14 cellular contexts compared by ENCODE assay signal in the genomic region with DNA sequence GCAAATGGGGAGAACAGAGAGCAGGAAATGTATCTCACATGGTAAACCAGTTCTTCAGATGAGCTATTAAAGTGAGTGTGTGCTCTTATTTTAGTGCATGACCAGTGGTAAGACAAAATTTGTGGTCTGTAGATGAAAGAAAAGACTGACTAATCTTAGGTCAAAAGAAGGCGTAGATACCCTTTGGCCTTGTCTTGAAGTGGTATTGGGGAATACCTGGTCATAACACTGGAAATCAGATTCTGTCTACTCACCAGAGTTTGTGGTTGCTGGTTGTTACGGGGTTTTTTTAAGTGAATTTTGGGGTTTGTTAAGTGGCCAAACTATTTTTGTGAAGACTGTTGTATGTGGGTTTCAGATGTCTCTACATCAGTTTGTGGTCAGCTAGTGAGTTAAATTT.
DNase-seq lines count a peak whose midpoint lies in the region; ATAC-seq and TF ChIP-seq lines count a peak whose summit lies in the region.
"Had no signal": no experiment of that assay in that cellular context is flagged by ENCODE, and none has a peak within 500 bp of the region (broad histone marks: within the 10 kb centered on the region; RNA-seq: fewer than 3 reads in every experiment).

No MANE protein-coding gene starts in this region.

- BruUV-seq in PC-9 (replicated peaks; lab: Mats Ljungman, UMichigan), result no TSS peak

- H3K36me3 Mint-ChIP-seq in natural killer cell treated with Interleukin-12 subunit alpha and Interleukin-12 subunit beta and Interleukin-15 and Interleukin-18, amount 100 ng/mL, for 72 hours, result no peaks in the 10 kb centered on the region
- no peaks in the 10 kb centered on the region for H3K36me3 Mint-ChIP-seq in natural killer cell
- peaks cover 26% of the 10 kb centered on the region for H3K36me3 Mint-ChIP-seq in activated CD8-positive, alpha-beta T cell treated with anti-CD3 and anti-CD28 coated beads for 36 hours (ENCODE audit: low read depth)

- no peaks in the 10 kb centered on the region for H3F3A ChIP-seq in PC-9 (ENCODE audit: insufficient read depth, low read depth)

- no peaks in the 10 kb centered on the region for H3K9me2 ChIP-seq in PC-9 (ENCODE audit: insufficient read depth)

- peak overlapping the region in 1 of 2 donors; percentile 54 for H3K27ac Mint-ChIP-seq in natural killer cell treated with Interleukin-12 subunit alpha and Interleukin-12 subunit beta and Interleukin-15 and Interleukin-18, amount 100 ng/mL, for 72 hours
- peak overlapping the region in 1 of 2 donors; percentile 77 for H3K27ac Mint-ChIP-seq in natural killer cell
- H3K27ac Mint-ChIP-seq in activated CD8-positive, alpha-beta T cell treated with anti-CD3 and anti-CD28 coated beads for 36 hours, result peak overlapping the region; percentile 25

- no peak overlapping the region for H2AFZ ChIP-seq in PC-9

- H3K4me1 ChIP-seq in PC-9 (replicated peaks; ENCODE audit: insufficient read depth), result no peaks in the 10 kb centered on the region

- H4K20me1 ChIP-seq in PC-9 (ENCODE audit: insufficient read depth), result no peaks in the 10 kb centered on the region

- H3K36me3 ChIP-seq in PC-9 (ENCODE audit: low read depth), result no peaks in the 10 kb centered on the region
- H3K36me3 ChIP-seq: cardiac muscle cell had no signal

- CTCF ChIA-PET in activated CD8-positive, alpha-beta T cell treated with anti-CD3 and anti-CD28 coated beads for 36 hours (lab: Charles Lee), result interaction anchor here (1.3 kb wide), 1 partner anchor 16 kb away, joined by 3 read pairs; no protein-coding TSS in a partner anchor
- CTCF ChIA-PET in PC-9 (lab: Charles Lee), result no interaction called here

- H3K27ac ChIP-seq in PC-9 (no peak overlapping the region), substantia nigra (ENCODE audit: low read depth, low read length, poor library complexity, severe bottlenecking) (no peak overlapping the region)
- H3K27ac ChIP-seq: cardiac muscle cell had no signal

- peaks cover 0 to 38% of the 10 kb centered on the region in 2 donors for H3K4me1 Mint-ChIP-seq in natural killer cell treated with Interleukin-12 subunit alpha and Interleukin-12 subunit beta and Interleukin-15 and Interleukin-18, amount 100 ng/mL, for 72 hours (ENCODE audit: low read depth in 2 of 2)
- H3K4me1 Mint-ChIP-seq in natural killer cell, result peaks cover 0 to 39% of the 10 kb centered on the region in 2 donors
- H3K4me1 Mint-ChIP-seq in activated CD8-positive, alpha-beta T cell treated with anti-CD3 and anti-CD28 coated beads for 36 hours (ENCODE audit: low read depth), result peaks cover 46% of the 10 kb centered on the region

- POLR2A ChIA-PET in activated CD8-positive, alpha-beta T cell treated with anti-CD3 and anti-CD28 coated beads for 36 hours (lab: Charles Lee), result no interaction called here
- POLR2A ChIA-PET in PC-9 (lab: Charles Lee; ENCODE audit: unreplicated experiment), result no interaction called here

- intact Hi-C loops in natural killer cell (cut with micrococcal nuclease) (no loop called here), PC-9 (cut with micrococcal nuclease; ENCODE audit: unreplicated experiment) (no loop called here)
- intact Hi-C loops in activated CD8-positive, alpha-beta T cell treated with anti-CD3 and anti-CD28 coated beads for 36 hours (cut with micrococcal nuclease), result loop anchor here (10.0 kb wide), 1 partner anchor 174 kb away; a partner anchor contains a TSS

- H3K27me3 Mint-ChIP-seq in natural killer cell treated with Interleukin-12 subunit alpha and Interleukin-12 subunit beta and Interleukin-15 and Interleukin-18, amount 100 ng/mL, for 72 hours, result no peaks in the 10 kb centered on the region
- H3K27me3 Mint-ChIP-seq in natural killer cell (ENCODE audit: low read depth in 2 of 2), result no peaks in the 10 kb centered on the region
- no peaks in the 10 kb centered on the region for H3K27me3 Mint-ChIP-seq in activated CD8-positive, alpha-beta T cell treated with anti-CD3 and anti-CD28 coated beads for 36 hours

- DNase-seq in natural killer cell treated with Interleukin-12 subunit alpha and Interleukin-12 subunit beta and Interleukin-15 and Interleukin-18, amount 100 ng/mL, for 72 hours (ENCODE audit: low spot score), result no peak
- DNase-seq in natural killer cell (no peak), PC-9 (no peak), substantia nigra (lab: John Stamatoyannopoulos, UW) (no peak), mucosa of gallbladder (ENCODE audit: low spot score) (no peak), T1000 (lab: John Stamatoyannopoulos, UW) (no peak)
- no peak for DNase-seq in activated CD8-positive, alpha-beta T cell treated with anti-CD3 and anti-CD28 coated beads for 36 hours
- DNase-seq: activated T-cell treated with anti-CD3 and anti-CD28 coated beads, Interleukin-2, amount 50 U/mL, for 48 hours; mucosa of descending colon; NCI-H187 treated with DMSO at 0.1 percent for 48 hours; OCI-M1; trophoblast cell had no signal

- peak in 1 of 2 donors; percentile 39 for ATAC-seq in natural killer cell treated with Interleukin-12 subunit alpha and Interleukin-12 subunit beta and Interleukin-15 and Interleukin-18, amount 100 ng/mL, for 72 hours
- ATAC-seq in natural killer cell (no peak), HG03045 (IDR thresholded peaks at IDR 0.05; ENCODE audit: unreplicated experiment) (peak; percentile 42)
- ATAC-seq in activated CD8-positive, alpha-beta T cell treated with anti-CD3 and anti-CD28 coated beads for 36 hours, result no peak
- ATAC-seq: mucosa of descending colon had no signal

- H3K4me3 Mint-ChIP-seq in natural killer cell treated with Interleukin-12 subunit alpha and Interleukin-12 subunit beta and Interleukin-15 and Interleukin-18, amount 100 ng/mL, for 72 hours, result peak overlapping the region; percentile 61
- no peak overlapping the region for H3K4me3 Mint-ChIP-seq in natural killer cell
- peak overlapping the region; percentile 94 for H3K4me3 Mint-ChIP-seq in activated CD8-positive, alpha-beta T cell treated with anti-CD3 and anti-CD28 coated beads for 36 hours

- no peak overlapping the region for H3K4me2 ChIP-seq in PC-9

- no peaks in the 10 kb centered on the region for H3K9me3 Mint-ChIP-seq in natural killer cell treated with Interleukin-12 subunit alpha and Interleukin-12 subunit beta and Interleukin-15 and Interleukin-18, amount 100 ng/mL, for 72 hours
- H3K9me3 Mint-ChIP-seq in natural killer cell, result no peaks in the 10 kb centered on the region
- H3K9me3 Mint-ChIP-seq in activated CD8-positive, alpha-beta T cell treated with anti-CD3 and anti-CD28 coated beads for 36 hours, result no peaks in the 10 kb centered on the region

- H3K27me3 ChIP-seq in PC-9 (ENCODE audit: insufficient read depth, low read depth), result no peaks in the 10 kb centered on the region
- H3K27me3 ChIP-seq: cardiac muscle cell had no signal

- H3K9me3 ChIP-seq in PC-9 (ENCODE audit: insufficient read depth, low read depth), result no peaks in the 10 kb centered on the region
- H3K9me3 ChIP-seq: mucosa of descending colon had no signal

- H3K4me3 ChIP-seq in PC-9, result no peak overlapping the region
- H3K4me3 ChIP-seq: cardiac muscle cell, mucosa of descending colon had no signal

- H3K79me2 ChIP-seq in PC-9 (ENCODE audit: low read depth), result no peaks in the 10 kb centered on the region

- TF ChIP-seq CTCF in natural killer cell (IDR thresholded peaks at IDR 0.05), result no peak
- TF ChIP-seq CTCF in activated CD8-positive, alpha-beta T cell treated with anti-CD3 and anti-CD28 coated beads for 36 hours (IDR thresholded peaks at IDR 0.05), result no peak
- no peak for TF ChIP-seq CTCF in PC-9 (conservative IDR thresholded peaks at IDR 0.05)
